In the genomic region with DNA sequence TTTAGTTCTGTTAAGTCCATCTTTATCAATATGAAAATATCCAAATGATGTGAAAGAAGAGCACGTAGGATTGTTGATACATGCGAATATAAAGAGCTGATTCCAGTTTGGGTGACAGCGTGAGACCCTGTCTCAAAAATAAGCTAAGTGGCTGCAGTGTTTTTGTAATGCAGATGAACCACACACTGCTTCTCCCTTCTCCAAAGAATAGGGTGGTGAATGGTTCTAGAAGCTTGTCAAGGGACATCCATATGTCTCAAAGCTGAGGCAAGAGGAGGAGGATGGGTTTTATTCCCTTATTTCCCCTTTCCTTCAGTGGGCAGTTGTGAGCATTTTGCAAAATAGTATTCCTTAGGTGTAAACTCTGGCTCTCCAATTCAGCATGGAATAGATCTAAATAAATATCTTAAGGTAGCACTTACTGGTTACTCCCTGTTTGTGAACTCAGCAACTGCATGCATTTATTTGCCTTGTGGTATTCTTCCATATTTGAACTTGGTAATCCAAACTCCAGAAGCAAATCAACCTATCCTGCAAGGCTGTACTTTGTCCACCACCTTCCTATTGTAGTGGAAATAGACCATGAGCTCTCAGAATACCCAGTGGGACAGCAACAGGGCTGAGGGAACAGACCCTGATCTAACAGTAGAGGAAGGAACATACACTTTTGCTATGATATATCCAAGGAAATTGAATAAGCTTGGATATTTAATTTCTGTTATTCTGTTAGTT, we compare ENCODE assay signal across 29 cellular contexts. TPM values are rescaled to one million over a fixed set of nuclear protein-coding genes. Genes with fewer than 3 reads are reported as not detected.
"Had no signal": no experiment of that assay in that cellular context is flagged by ENCODE, and none has a peak within 500 bp of the region (broad histone marks: within the 10 kb centered on the region; RNA-seq: fewer than 3 reads in every experiment).

No MANE protein-coding gene starts in this region.

- DNase-seq: effector memory CD4-positive, alpha-beta T cell; gastrocnemius medialis; heart right ventricle; kidney; left cardiac atrium; left ventricle myocardium inferior; lower lobe of right lung; mesenchymal stem cell; midbrain; nephron progenitor cell; psoas muscle; retina; spleen; stimulated activated CD4-positive, alpha-beta T cell treated with anti-CD3 and anti-CD28 coated beads, Interleukin-15, amount 100 ng/mL, for 24 hours; stimulated activated CD4-positive, alpha-beta T cell treated with anti-CD3 and anti-CD28 coated beads, Interleukin-1b, Interleukin-23, amount 100 ng/mL, for 48 hours; stimulated activated CD4-positive, alpha-beta T cell treated with anti-CD3 and anti-CD28 coated beads, Interleukin-4, amount 100 ng/mL, for 4 hours; stimulated activated naive CD4-positive, alpha-beta T cell; stomach; substantia nigra; transverse colon had no signal

- H3K9me3 Mint-ChIP-seq: nephron progenitor cell had no signal

- H3K27ac Mint-ChIP-seq: nephron progenitor cell had no signal

- H3K4me1 ChIP-seq: esophagus muscularis mucosa, gastrocnemius medialis, left ventricle myocardium inferior, lower lobe of right lung, psoas muscle, stomach, transverse colon had no signal

- H3K4me1 Mint-ChIP-seq: nephron progenitor cell had no signal

- H3K27ac ChIP-seq: epithelial cell of prostate, esophagus muscularis mucosa, gastrocnemius medialis, heart right ventricle, left ventricle myocardium inferior, lower lobe of right lung, neutrophil, psoas muscle, spleen, stomach, thoracic aorta, transverse colon had no signal

- FAIRE-seq: kidney had no signal

- H3K27me3 ChIP-seq: esophagus muscularis mucosa, gastrocnemius medialis, heart right ventricle, neutrophil, spleen, stomach, transverse colon had no signal

- H3K4me3 Mint-ChIP-seq: nephron progenitor cell had no signal

- H3K9me3 ChIP-seq: esophagus muscularis mucosa, gastrocnemius medialis, heart right ventricle, left ventricle myocardium inferior, lower lobe of right lung, neutrophil, psoas muscle, spleen, stomach, thoracic aorta, transverse colon had no signal

- H3K4me3 ChIP-seq: esophagus muscularis mucosa, gastrocnemius medialis, heart right ventricle, left ventricle myocardium inferior, lower lobe of right lung, psoas muscle, spleen, stomach, thoracic aorta, transverse colon had no signal

- ATAC-seq: gastrocnemius medialis, heart right ventricle, left cardiac atrium, lower lobe of right lung, psoas muscle, sciatic nerve had no signal

RNA-seq across cellular contexts. Expression of a gene that starts 56.2 kb away (rescaled TPM):
- total RNA-seq: esophagus muscularis mucosa, fibroblast of villous mesenchyme, gastrocnemius medialis, heart right ventricle, kidney, left cardiac atrium, left ventricle myocardium inferior, lower lobe of right lung, osteoblast, psoas muscle, sciatic nerve, skeletal muscle tissue, spleen, stomach, thoracic aorta, transverse colon, ureter had no signal
- polyA plus RNA-seq: heart right ventricle, psoas muscle, spleen, stomach had no signal
